24 cellular contexts compared by ENCODE assay signal in the genomic region with DNA sequence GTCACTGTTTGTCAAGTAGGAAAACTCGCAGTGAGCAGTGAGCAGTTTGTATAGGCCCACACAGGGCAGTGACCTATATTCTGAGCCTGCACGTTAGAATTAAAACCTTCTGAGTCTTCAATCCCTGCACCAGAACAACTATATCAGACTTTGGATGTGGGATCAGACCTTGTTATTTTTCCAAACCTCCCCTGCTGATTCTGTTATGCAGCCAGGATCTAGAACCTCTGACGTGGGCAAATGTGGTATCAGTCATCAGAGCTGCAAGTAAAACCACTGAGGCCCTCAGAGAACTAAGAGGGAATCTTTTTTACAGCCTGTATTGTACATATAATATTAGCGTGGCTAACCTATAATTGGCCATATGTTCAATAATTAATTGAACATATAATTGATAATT. TPM values are rescaled to one million over a fixed set of nuclear protein-coding genes. Genes with fewer than 3 reads are reported as not detected.
A peak's percentile ranks its signal among the peaks of the same experiment; 100 is the strongest.
DNase-seq lines count a peak whose midpoint lies in the region; ATAC-seq and TF ChIP-seq lines count a peak whose summit lies in the region.
"Had no signal": no experiment of that assay in that cellular context is flagged by ENCODE, and none has a peak within 500 bp of the region (broad histone marks: within the 10 kb centered on the region; RNA-seq: fewer than 3 reads in every experiment).

No MANE protein-coding gene starts in this region.

- H3K27me3 Mint-ChIP-seq in osteocyte (ENCODE audit: unreplicated experiment) = no peaks in the 10 kb centered on the region
- H3K27me3 Mint-ChIP-seq: CD4-positive, alpha-beta T cell had no signal

- no peak for TF ChIP-seq POLR2A in upper lobe of left lung (IDR thresholded peaks at IDR 0.05)

- H3K4me3 ChIP-seq in astrocyte of the cerebellum (ENCODE audit: low read depth, low read length) (no peak overlapping the region), fibroblast of mammary gland (ENCODE audit: control insufficient read depth, low read depth, low read length) (no peak overlapping the region), upper lobe of left lung (no peak overlapping the region)
- H3K4me3 ChIP-seq: Peyer's patch, SJCRH30 had no signal

- in situ Hi-C loops in astrocyte of the cerebellum (cut with HindIII; ENCODE audit: low sequenced_read_pairs) = no loop called here

- ATAC-seq in upper lobe of left lung (ENCODE audit: low FRiP score in 2 of 2) = no peak

- H3K4me3 Mint-ChIP-seq in osteocyte (ENCODE audit: unreplicated experiment) = no peak overlapping the region
- H3K4me3 Mint-ChIP-seq: CD4-positive, alpha-beta T cell; IgD-negative memory B cell had no signal

- H3K4me1 Mint-ChIP-seq in osteocyte (ENCODE audit: unreplicated experiment) = peaks cover 38% of the 10 kb centered on the region

- no peaks in the 10 kb centered on the region for H3K27me3 ChIP-seq in upper lobe of left lung
- H3K27me3 ChIP-seq: Peyer's patch, SJCRH30 had no signal

- no peak for TF ChIP-seq EP300 in upper lobe of left lung (IDR thresholded peaks at IDR 0.05)

- DNase-seq in Daoy (ENCODE audit: low read depth) = peak; percentile 49
- peak; percentile 74 for DNase-seq in astrocyte of the cerebellum (ENCODE audit: low read depth)
- DNase-seq in fibroblast of mammary gland (ENCODE audit: low read depth) = peak; percentile 17
- DNase-seq in osteocyte (ENCODE audit: extremely low spot score, unreplicated experiment) = no peak
- no peak for DNase-seq in C1 segment of cervical spinal cord (lab: John Stamatoyannopoulos, UW)
- no peak for DNase-seq in SW480 (ENCODE audit: low spot score)
- no peak for DNase-seq in upper lobe of left lung
- DNase-seq: CD4-positive, alpha-beta T cell; COR-L47; DMS 273 treated with DMSO at 0.1 percent for 48 hours; DND-41; GOT3; HCEC 1CT; Karpas-422; MV-4-11; NCI-H1105 treated with DMSO at 0.1 percent for 48 hours; NCI-H2081; NCI-H2171 treated with DMSO at 0.1 percent for 48 hours; NCI-H446; NCI-H526; SJCRH30 had no signal

- H3K27ac Mint-ChIP-seq in osteocyte (ENCODE audit: unreplicated experiment) = peak overlapping the region; percentile 78
- H3K27ac Mint-ChIP-seq: CD4-positive, alpha-beta T cell; IgD-negative memory B cell had no signal

- 86 to 95% methylated on average over 4 of the region's 4 CpGs for WGBS in upper lobe of left lung, 2 donors

- no peaks in the 10 kb centered on the region for H3K36me3 Mint-ChIP-seq in osteocyte (ENCODE audit: unreplicated experiment)
- H3K36me3 Mint-ChIP-seq: IgD-negative memory B cell had no signal

- H3K27ac ChIP-seq in upper lobe of left lung = no peak overlapping the region
- H3K27ac ChIP-seq: HL-60, SJCRH30 had no signal

- no peaks in the 10 kb centered on the region for H3K9me3 ChIP-seq in upper lobe of left lung
- H3K9me3 ChIP-seq: Peyer's patch, SJCRH30 had no signal

- H3K9me3 Mint-ChIP-seq in osteocyte (ENCODE audit: unreplicated experiment) = no peaks in the 10 kb centered on the region
- H3K9me3 Mint-ChIP-seq: CD4-positive, alpha-beta T cell; IgD-negative memory B cell had no signal

- no peaks in the 10 kb centered on the region for H3K4me1 ChIP-seq in upper lobe of left lung

- TF ChIP-seq CTCF in astrocyte of the cerebellum (IDR thresholded peaks at IDR 0.05; ENCODE audit: low read depth, low read length, missing control alignments) (no peak), fibroblast of mammary gland (conservative IDR thresholded peaks at IDR 0.05; ENCODE audit: control insufficient read depth, insufficient read depth, low read depth, low read length) (no peak), osteocyte (IDR thresholded peaks at IDR 0.05) (no peak), upper lobe of left lung (IDR thresholded peaks at IDR 0.05) (no peak)

- no peaks in the 10 kb centered on the region for H3K36me3 ChIP-seq in upper lobe of left lung
- H3K36me3 ChIP-seq: Peyer's patch, SJCRH30 had no signal

RNA-seq across cellular contexts. Expression of gene AKAP7, which starts 32.0 kb away (rescaled TPM):
- total RNA-seq in Daoy (2014; rRNA removed; shearing (Covaris generic)) = 7.2 and 7.5 TPM in 2 replicates
- total RNA-seq in osteocyte = 4.4 and 4.5 TPM in 2 replicates
- 10 to 100 TPM in 2 of 6 donors, 1 to 10 TPM in 4; 2.4 to 11.3 (median 7.1) TPM for total RNA-seq in upper lobe of left lung

RNA-seq across cellular contexts. Expression of gene EPB41L2, which starts 40.3 kb away (rescaled TPM):
- 14.1 and 27.2 TPM in 2 replicates for total RNA-seq in Daoy (2014; rRNA removed; shearing (Covaris generic))
- total RNA-seq in osteocyte (65.3 and 67.5 TPM in 2 replicates), upper lobe of left lung (100 to 1,000 TPM in 3 of 6 donors, 10 to 100 TPM in 3; 68.7 to 201 (median 98.2) TPM)

Comparison
In these comparisons a context has a peak if more than half of its experiments do, and no peak if none do; other contexts are left out.
1. DNase-seq: peak in Daoy (single experiment), astrocyte of the cerebellum (single experiment) and fibroblast of mammary gland (single experiment); none in osteocyte (single experiment), C1 segment of cervical spinal cord (0 of 14), SW480 (single experiment) and upper lobe of left lung (0 of 2).